Comparison of ENCODE assay signal across 13 cellular contexts in the genomic region with DNA sequence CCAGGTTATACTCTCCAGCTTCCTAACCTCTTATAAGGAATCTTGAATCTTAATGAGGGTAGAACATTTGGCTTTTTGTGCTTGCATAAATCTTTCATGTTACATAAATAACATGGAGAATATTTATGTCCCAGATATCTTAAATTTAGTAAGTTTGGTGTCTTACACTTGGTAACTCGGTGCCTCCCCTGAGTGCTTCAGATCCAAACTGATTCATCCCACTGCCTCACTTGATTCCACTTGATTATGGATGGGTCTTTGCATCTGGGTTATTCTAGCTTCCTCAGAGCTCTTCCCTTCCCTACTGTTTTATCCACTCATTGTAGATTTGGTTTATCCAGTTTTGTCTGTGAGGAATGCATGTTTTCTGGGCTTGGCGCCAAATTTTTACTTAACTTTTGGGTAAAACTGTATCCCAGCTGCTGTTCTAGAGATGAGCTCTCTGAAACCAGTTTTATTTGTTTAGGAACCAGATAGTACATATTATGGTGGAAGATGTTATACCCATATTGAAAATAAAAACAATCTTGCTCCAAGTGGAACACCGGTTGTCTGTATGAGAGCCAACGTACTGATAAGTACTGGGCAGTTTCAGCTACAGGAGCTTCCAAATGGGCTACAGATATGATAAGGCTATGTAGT.
DNase-seq lines count a peak whose midpoint lies in the region; ATAC-seq and TF ChIP-seq lines count a peak whose summit lies in the region.
"Had no signal": no experiment of that assay in that cellular context is flagged by ENCODE, and none has a peak within 500 bp of the region (broad histone marks: within the 10 kb centered on the region; RNA-seq: fewer than 3 reads in every experiment).

No MANE protein-coding gene starts in this region.

- ATAC-seq in SK-N-SH treated with all-trans-retinoic acid at 6 μM for 48 hours (peak; percentile 91), GM18873 (IDR thresholded peaks at IDR 0.05; ENCODE audit: low FRiP score, unreplicated experiment) (no peak), GM18505 (IDR thresholded peaks at IDR 0.05; ENCODE audit: unreplicated experiment) (no peak)
- ATAC-seq: A549; effector memory CD8-positive, alpha-beta T cell had no signal

- TF ChIP-seq POLR2A in GM18505 (IDR thresholded peaks at IDR 0.05; ENCODE audit: borderline replicate concordance, extremely low read depth, insufficient read depth, insufficient read length), result no peak

- DNase-seq in NCI-H1417 (lab: John Stamatoyannopoulos, UW) (peak in 2 of 3 experiments; percentile 4 to 53), NCI-H1417 treated with DMSO at 0.1 percent for 48 hours (lab: John Stamatoyannopoulos, UW) (no peak), fibroblast of the conjunctiva (ENCODE audit: low read depth) (peak; percentile 43), stromal cell of bone marrow (ENCODE audit: low read depth) (peak; percentile 46), glomerular visceral epithelial cell (ENCODE audit: extremely low spot score) (no peak)
- DNase-seq: effector memory CD8-positive, alpha-beta T cell; immature natural killer cell; pancreas; tibial artery had no signal

TF ChIP-seq in SK-N-SH treated with all-trans-retinoic acid at 6 μM for 48 hours, 23 proteins besides CTCF, POLR2A, EP300 and RAD21:
- TF ChIP-seq SNAI2 (CRISPR knock-in tag; IDR thresholded peaks at IDR 0.05) (0 out of 2 replicates have a peak, but pooled peaks have one; percentile 26), ARNTL (CRISPR knock-in tag; IDR thresholded peaks at IDR 0.05; ENCODE audit: borderline replicate concordance, low read depth) (no peak), ISL1 (CRISPR knock-in tag; IDR thresholded peaks at IDR 0.05) (peak; percentile 86)

Comparison
In these comparisons a context has a peak if more than half of its experiments do, and no peak if none do; other contexts are left out.
1. DNase-seq: peak in NCI-H1417 (2 of 3), fibroblast of the conjunctiva (single experiment) and stromal cell of bone marrow (single experiment); none in NCI-H1417 treated with DMSO at 0.1 percent for 48 hours (single experiment) and glomerular visceral epithelial cell (single experiment).